Comparison of ENCODE assay signal across 1 cellular context in the genomic region with DNA sequence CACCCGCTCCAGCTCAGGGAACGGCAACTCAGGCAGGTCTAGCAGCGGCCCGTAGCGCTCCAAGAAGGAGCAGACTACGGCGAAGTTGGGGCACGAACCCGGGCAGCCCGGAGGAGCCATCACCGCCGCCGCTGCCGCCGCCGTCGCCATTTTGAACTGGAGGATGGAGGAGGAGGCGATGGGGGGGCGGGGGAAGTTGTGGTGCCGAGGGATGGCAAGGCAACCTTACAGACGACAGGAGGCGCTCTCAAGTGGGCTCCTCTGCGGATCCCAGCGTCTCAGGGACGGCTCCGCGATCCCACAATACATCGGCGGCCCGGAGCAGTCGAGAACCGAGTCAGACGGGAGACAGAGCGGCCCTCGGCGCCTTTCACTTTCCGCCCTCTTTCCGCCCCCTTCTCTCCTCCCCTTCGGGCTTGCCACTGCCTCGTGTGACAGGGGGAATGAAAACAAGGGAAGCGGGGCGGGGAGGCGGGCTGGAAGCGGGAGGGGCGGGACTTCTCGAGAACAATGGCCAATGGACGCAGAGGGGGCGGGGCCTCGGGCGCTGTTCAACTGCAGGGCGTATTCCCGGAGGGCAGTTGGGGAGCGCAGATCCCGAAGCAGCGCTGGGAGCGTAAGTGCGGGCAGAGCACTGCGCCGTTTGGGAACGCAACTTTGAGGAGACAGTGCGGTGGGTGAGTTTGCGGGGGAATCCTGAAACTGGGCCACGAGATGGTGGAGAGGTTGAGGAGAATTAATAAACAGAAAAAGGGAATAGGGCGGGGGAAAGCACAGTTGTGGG.
A peak's percentile ranks its signal among the peaks of the same experiment; 100 is the strongest.
TF ChIP-seq lines count a peak whose summit lies in the region.

A gene (plus strand): TSS at position 580 of the 784 bp plus-strand sequence. CDS start 21,353 bp downstream, outside the sequence.
A gene with protein sequence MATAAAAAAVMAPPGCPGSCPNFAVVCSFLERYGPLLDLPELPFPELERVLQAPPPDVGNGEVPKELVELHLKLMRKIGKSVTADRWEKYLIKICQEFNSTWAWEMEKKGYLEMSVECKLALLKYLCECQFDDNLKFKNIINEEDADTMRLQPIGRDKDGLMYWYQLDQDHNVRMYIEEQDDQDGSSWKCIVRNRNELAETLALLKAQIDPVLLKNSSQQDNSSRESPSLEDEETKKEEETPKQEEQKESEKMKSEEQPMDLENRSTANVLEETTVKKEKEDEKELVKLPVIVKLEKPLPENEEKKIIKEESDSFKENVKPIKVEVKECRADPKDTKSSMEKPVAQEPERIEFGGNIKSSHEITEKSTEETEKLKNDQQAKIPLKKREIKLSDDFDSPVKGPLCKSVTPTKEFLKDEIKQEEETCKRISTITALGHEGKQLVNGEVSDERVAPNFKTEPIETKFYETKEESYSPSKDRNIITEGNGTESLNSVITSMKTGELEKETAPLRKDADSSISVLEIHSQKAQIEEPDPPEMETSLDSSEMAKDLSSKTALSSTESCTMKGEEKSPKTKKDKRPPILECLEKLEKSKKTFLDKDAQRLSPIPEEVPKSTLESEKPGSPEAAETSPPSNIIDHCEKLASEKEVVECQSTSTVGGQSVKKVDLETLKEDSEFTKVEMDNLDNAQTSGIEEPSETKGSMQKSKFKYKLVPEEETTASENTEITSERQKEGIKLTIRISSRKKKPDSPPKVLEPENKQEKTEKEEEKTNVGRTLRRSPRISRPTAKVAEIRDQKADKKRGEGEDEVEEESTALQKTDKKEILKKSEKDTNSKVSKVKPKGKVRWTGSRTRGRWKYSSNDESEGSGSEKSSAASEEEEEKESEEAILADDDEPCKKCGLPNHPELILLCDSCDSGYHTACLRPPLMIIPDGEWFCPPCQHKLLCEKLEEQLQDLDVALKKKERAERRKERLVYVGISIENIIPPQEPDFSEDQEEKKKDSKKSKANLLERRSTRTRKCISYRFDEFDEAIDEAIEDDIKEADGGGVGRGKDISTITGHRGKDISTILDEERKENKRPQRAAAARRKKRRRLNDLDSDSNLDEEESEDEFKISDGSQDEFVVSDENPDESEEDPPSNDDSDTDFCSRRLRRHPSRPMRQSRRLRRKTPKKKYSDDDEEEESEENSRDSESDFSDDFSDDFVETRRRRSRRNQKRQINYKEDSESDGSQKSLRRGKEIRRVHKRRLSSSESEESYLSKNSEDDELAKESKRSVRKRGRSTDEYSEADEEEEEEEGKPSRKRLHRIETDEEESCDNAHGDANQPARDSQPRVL (N-terminal part only) (minus strand): TSS at position 158 of the 784 bp plus-strand sequence. CDS start 8 bp downstream, at position 150.

TF ChIP-seq in HepG2, 621 proteins besides CTCF, POLR2A, EP300 and RAD21 (continued from another document and continues in another):
- TF ChIP-seq BCL6 (CRISPR knock-in tag; IDR thresholded peaks at IDR 0.05) (0 out of 2 replicates have a peak, but pooled peaks have one; percentile 38), HDAC1 (CRISPR knock-in tag; IDR thresholded peaks at IDR 0.05) (peak; percentile 75), ZNF232 (CRISPR knock-in tag; IDR thresholded peaks at IDR 0.05; ENCODE audit: borderline replicate concordance) (peak; percentile 9; the same call in 1 of the 2 replicates), SMC3 (IDR thresholded peaks at IDR 0.05; ENCODE audit: low read length) (no peak), MEIS1 (CRISPR knock-in tag; IDR thresholded peaks at IDR 0.05; ENCODE audit: borderline replicate concordance) (no peak), NCOA5 (CRISPR knock-in tag; IDR thresholded peaks at IDR 0.05) (no peak), ZNF572 (CRISPR knock-in tag; IDR thresholded peaks at IDR 0.05) (0 out of 2 replicates have a peak, but pooled peaks have one; percentile 17), GATAD2A (CRISPR knock-in tag; IDR thresholded peaks at IDR 0.05) (peak; percentile 43; the same call in 1 of the 2 replicates), SP2 (CRISPR knock-in tag; IDR thresholded peaks at IDR 0.05) (peak; percentile 78), NFKB2 (CRISPR knock-in tag; IDR thresholded peaks at IDR 0.05; ENCODE audit: borderline replicate concordance) (0 out of 2 replicates have a peak, but pooled peaks have one; percentile 43), LCORL (IDR thresholded peaks at IDR 0.05) (no peak), LCORL (CRISPR knock-in tag; IDR thresholded peaks at IDR 0.05) (peak; percentile 79; the same call in 1 of the 2 replicates), CBX5 (CRISPR knock-in tag; IDR thresholded peaks at IDR 0.05; ENCODE audit: borderline replicate concordance) (0 out of 2 replicates have a peak, but pooled peaks have one; percentile 26), KLF16 (CRISPR knock-in tag; IDR thresholded peaks at IDR 0.05) (peak in 1 of 2 experiments; percentile 24; a peak in 2 of 4 replicates), ZNF550 (CRISPR knock-in tag; IDR thresholded peaks at IDR 0.05; ENCODE audit: borderline replicate concordance) (no peak), SRSF1 (optimal IDR thresholded peaks at IDR 0.05; ENCODE audit: low read depth, low read length) (peak; percentile 64), DPF2 (CRISPR knock-in tag; IDR thresholded peaks at IDR 0.05; ENCODE audit: borderline replicate concordance, low read depth) (no peak), MED1 (CRISPR knock-in tag; IDR thresholded peaks at IDR 0.05) (peak; percentile 34; the same call in 1 of the 2 replicates), ETV6 (CRISPR knock-in tag; conservative IDR thresholded peaks at IDR 0.05) (0 out of 2 replicates have a peak, but pooled peaks have one; percentile 33), ISL2 (CRISPR knock-in tag; IDR thresholded peaks at IDR 0.05) (peak; percentile 16; the same call in 1 of the 2 replicates), ZNF883 (CRISPR knock-in tag; IDR thresholded peaks at IDR 0.05; ENCODE audit: not compliant biosample characterization) (peak; percentile 26), HMGA1 (CRISPR knock-in tag; conservative IDR thresholded peaks at IDR 0.05) (no peak), ZNF282 (IDR thresholded peaks at IDR 0.05; ENCODE audit: partially characterized antibody) (no peak), ZNF382 (CRISPR knock-in tag; IDR thresholded peaks at IDR 0.05; ENCODE audit: borderline replicate concordance) (no peak), ZNF777 (CRISPR knock-in tag; IDR thresholded peaks at IDR 0.05) (peak; percentile 63; the same call in 1 of the 2 replicates), SIN3B (IDR thresholded peaks at IDR 0.05; ENCODE audit: low read length) (no peak; the same call in 1 of the 2 replicates), SSRP1 (CRISPR knock-in tag; IDR thresholded peaks at IDR 0.05) (0 out of 2 replicates have a peak, but pooled peaks have one; percentile 4), ZNF326 (CRISPR knock-in tag; IDR thresholded peaks at IDR 0.05; ENCODE audit: borderline replicate concordance) (no peak), ZNF264 (CRISPR knock-in tag; IDR thresholded peaks at IDR 0.05) (no peak), MBNL3 (CRISPR knock-in tag; conservative IDR thresholded peaks at IDR 0.05) (no peak), DNMT1 (CRISPR knock-in tag; IDR thresholded peaks at IDR 0.05) (no peak), GLI4 (CRISPR knock-in tag; IDR thresholded peaks at IDR 0.05; ENCODE audit: borderline replicate concordance) (no peak), ZBTB7A (CRISPR knock-in tag; IDR thresholded peaks at IDR 0.05) (no peak), ZNF441 (CRISPR knock-in tag; IDR thresholded peaks at IDR 0.05; ENCODE audit: borderline replicate concordance) (peak; percentile 13; the same call in 1 of the 2 replicates), GATA4 (IDR thresholded peaks at IDR 0.05; ENCODE audit: borderline replicate concordance, low read depth) (peak; percentile 16; the same call in 1 of the 2 replicates), ZNF496 (CRISPR knock-in tag; IDR thresholded peaks at IDR 0.05; ENCODE audit: insufficient replicate concordance) (no peak), KLF13 (CRISPR knock-in tag; IDR thresholded peaks at IDR 0.05) (0 out of 2 replicates have a peak, but pooled peaks have one; percentile 25)
- TF ChIP-seq, protein P1, sequence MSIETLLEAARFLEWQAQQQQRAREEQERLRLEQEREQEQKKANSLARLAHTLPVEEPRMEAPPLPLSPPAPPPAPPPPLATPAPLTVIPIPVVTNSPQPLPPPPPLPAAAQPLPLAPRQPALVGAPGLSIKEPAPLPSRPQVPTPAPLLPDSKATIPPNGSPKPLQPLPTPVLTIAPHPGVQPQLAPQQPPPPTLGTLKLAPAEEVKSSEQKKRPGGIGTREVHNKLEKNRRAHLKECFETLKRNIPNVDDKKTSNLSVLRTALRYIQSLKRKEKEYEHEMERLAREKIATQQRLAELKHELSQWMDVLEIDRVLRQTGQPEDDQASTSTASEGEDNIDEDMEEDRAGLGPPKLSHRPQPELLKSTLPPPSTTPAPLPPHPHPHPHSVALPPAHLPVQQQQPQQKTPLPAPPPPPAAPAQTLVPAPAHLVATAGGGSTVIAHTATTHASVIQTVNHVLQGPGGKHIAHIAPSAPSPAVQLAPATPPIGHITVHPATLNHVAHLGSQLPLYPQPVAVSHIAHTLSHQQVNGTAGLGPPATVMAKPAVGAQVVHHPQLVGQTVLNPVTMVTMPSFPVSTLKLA (IDR thresholded peaks at IDR 0.05): peak; percentile 97
- TF ChIP-seq, protein P2, sequence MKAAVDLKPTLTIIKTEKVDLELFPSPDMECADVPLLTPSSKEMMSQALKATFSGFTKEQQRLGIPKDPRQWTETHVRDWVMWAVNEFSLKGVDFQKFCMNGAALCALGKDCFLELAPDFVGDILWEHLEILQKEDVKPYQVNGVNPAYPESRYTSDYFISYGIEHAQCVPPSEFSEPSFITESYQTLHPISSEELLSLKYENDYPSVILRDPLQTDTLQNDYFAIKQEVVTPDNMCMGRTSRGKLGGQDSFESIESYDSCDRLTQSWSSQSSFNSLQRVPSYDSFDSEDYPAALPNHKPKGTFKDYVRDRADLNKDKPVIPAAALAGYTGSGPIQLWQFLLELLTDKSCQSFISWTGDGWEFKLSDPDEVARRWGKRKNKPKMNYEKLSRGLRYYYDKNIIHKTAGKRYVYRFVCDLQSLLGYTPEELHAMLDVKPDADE (CRISPR knock-in tag; IDR thresholded peaks at IDR 0.05): no peak
- TF ChIP-seq, protein P3, sequence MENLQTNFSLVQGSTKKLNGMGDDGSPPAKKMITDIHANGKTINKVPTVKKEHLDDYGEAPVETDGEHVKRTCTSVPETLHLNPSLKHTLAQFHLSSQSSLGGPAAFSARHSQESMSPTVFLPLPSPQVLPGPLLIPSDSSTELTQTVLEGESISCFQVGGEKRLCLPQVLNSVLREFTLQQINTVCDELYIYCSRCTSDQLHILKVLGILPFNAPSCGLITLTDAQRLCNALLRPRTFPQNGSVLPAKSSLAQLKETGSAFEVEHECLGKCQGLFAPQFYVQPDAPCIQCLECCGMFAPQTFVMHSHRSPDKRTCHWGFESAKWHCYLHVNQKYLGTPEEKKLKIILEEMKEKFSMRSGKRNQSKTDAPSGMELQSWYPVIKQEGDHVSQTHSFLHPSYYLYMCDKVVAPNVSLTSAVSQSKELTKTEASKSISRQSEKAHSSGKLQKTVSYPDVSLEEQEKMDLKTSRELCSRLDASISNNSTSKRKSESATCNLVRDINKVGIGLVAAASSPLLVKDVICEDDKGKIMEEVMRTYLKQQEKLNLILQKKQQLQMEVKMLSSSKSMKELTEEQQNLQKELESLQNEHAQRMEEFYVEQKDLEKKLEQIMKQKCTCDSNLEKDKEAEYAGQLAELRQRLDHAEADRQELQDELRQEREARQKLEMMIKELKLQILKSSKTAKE (CRISPR knock-in tag; IDR thresholded peaks at IDR 0.05; ENCODE audit: borderline replicate concordance): peak; percentile 43; the same call in 1 of the 2 replicates
- TF ChIP-seq, protein P4, sequence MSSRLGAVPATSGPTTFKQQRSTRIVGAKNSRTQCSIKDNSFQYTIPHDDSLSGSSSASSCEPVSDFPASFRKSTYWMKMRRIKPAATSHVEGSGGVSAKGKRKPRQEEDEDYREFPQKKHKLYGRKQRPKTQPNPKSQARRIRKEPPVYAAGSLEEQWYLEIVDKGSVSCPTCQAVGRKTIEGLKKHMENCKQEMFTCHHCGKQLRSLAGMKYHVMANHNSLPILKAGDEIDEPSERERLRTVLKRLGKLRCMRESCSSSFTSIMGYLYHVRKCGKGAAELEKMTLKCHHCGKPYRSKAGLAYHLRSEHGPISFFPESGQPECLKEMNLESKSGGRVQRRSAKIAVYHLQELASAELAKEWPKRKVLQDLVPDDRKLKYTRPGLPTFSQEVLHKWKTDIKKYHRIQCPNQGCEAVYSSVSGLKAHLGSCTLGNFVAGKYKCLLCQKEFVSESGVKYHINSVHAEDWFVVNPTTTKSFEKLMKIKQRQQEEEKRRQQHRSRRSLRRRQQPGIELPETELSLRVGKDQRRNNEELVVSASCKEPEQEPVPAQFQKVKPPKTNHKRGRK (CRISPR knock-in tag; IDR thresholded peaks at IDR 0.05): no peak
- TF ChIP-seq, protein P5, sequence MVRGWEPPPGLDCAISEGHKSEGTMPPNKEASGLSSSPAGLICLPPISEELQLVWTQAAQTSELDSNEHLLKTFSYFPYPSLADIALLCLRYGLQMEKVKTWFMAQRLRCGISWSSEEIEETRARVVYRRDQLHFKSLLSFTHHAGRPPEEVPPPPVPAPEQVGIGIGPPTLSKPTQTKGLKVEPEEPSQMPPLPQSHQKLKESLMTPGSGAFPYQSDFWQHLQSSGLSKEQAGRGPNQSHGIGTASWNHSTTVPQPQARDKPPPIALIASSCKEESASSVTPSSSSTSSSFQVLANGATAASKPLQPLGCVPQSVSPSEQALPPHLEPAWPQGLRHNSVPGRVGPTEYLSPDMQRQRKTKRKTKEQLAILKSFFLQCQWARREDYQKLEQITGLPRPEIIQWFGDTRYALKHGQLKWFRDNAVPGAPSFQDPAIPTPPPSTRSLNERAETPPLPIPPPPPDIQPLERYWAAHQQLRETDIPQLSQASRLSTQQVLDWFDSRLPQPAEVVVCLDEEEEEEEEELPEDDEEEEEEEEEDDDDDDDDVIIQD (CRISPR knock-in tag; IDR thresholded peaks at IDR 0.05; ENCODE audit: low read depth): peak; percentile 61; the same call in 1 of the 2 replicates
- TF ChIP-seq, protein P6, sequence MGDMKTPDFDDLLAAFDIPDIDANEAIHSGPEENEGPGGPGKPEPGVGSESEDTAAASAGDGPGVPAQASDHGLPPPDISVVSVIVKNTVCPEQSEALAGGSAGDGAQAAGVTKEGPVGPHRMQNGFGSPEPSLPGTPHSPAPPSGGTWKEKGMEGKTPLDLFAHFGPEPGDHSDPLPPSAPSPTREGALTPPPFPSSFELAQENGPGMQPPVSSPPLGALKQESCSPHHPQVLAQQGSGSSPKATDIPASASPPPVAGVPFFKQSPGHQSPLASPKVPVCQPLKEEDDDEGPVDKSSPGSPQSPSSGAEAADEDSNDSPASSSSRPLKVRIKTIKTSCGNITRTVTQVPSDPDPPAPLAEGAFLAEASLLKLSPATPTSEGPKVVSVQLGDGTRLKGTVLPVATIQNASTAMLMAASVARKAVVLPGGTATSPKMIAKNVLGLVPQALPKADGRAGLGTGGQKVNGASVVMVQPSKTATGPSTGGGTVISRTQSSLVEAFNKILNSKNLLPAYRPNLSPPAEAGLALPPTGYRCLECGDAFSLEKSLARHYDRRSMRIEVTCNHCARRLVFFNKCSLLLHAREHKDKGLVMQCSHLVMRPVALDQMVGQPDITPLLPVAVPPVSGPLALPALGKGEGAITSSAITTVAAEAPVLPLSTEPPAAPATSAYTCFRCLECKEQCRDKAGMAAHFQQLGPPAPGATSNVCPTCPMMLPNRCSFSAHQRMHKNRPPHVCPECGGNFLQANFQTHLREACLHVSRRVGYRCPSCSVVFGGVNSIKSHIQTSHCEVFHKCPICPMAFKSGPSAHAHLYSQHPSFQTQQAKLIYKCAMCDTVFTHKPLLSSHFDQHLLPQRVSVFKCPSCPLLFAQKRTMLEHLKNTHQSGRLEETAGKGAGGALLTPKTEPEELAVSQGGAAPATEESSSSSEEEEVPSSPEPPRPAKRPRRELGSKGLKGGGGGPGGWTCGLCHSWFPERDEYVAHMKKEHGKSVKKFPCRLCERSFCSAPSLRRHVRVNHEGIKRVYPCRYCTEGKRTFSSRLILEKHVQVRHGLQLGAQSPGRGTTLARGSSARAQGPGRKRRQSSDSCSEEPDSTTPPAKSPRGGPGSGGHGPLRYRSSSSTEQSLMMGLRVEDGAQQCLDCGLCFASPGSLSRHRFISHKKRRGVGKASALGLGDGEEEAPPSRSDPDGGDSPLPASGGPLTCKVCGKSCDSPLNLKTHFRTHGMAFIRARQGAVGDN (CRISPR knock-in tag; IDR thresholded peaks at IDR 0.05): peak; percentile 75
